ENCODE assay signal across 8 cellular contexts in the genomic region with DNA sequence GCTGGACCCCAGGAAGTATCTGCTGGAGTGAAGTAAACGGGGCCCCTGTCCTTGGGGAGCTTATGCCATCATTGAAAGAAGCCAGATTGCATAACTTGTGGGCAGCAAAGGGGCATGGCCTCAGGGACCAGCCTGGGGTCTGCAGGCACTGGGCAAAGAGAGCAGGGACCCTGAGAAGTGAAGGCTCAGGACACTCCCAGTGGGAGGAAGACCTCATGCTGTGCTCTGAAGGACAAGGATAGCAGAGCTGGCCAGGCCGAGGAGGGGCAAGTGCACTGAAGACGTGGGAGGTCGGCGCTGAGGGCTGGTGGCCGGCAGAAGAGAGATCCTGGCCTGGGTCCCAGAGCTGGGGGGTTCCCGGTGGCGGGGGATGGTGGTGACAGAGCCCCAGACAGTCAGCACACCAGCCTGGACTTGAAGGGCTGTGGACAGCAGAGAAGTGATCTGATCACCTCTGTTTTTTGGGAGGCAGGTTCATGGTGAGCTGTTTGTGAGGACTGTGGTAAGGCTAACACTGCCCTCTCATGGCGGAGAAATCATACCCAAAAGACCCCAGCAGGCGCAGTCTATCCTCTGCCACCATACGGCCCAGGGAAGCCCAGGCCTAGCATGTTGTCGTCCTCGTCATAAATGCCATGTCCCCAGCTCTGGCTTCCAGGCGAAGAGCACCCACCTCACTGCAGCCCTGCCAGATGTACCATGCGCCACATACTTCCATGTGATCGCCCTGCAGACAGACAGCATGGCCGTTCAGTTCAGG. TPM values are rescaled to one million over a fixed set of nuclear protein-coding genes. Genes with fewer than 3 reads are reported as not detected.
DNase-seq lines count a peak whose midpoint lies in the region; ATAC-seq and TF ChIP-seq lines count a peak whose summit lies in the region.

No MANE protein-coding gene starts in this region.

- H3K9me3 Mint-ChIP-seq in activated naive CD8-positive, alpha-beta T cell treated with anti-CD3 and anti-CD28 coated beads for 36 hours: no peaks in the 10 kb centered on the region

- DNase-seq in ACHN (peak; percentile 59), GM13977 (ENCODE audit: low spot score) (no peak), OCI-M1 (lab: John Stamatoyannopoulos, UW) (peak; percentile 69), esophagus muscularis mucosa (ENCODE audit: extremely low spot score) (no peak), psoas muscle (no peak)
- no peak for DNase-seq in activated naive CD8-positive, alpha-beta T cell treated with anti-CD3 and anti-CD28 coated beads for 36 hours

- H3K27me3 ChIP-seq in esophagus muscularis mucosa (no peaks in the 10 kb centered on the region), psoas muscle (ENCODE audit: insufficient read depth in 3 of 3, low read length in 2 of 3) (no peaks in the 10 kb centered on the region)

- H3K4me3 ChIP-seq in esophagus muscularis mucosa (no peak overlapping the region), psoas muscle (no peak overlapping the region)

- H3K4me1 ChIP-seq in esophagus muscularis mucosa (peaks cover 3 to 9% (median 7%) of the 10 kb centered on the region in 4 donors), psoas muscle (peaks cover 19% of the 10 kb centered on the region)

- no peaks in the 10 kb centered on the region for H3K27me3 Mint-ChIP-seq in activated naive CD8-positive, alpha-beta T cell treated with anti-CD3 and anti-CD28 coated beads for 36 hours

- ATAC-seq in psoas muscle (peak; percentile 51 to 70 (median 60)), GM18517 (IDR thresholded peaks at IDR 0.05; ENCODE audit: unreplicated experiment) (no peak), GM21723 (IDR thresholded peaks at IDR 0.05; ENCODE audit: unreplicated experiment) (no peak)

- no peak for TF ChIP-seq EP300 in esophagus muscularis mucosa (IDR thresholded peaks at IDR 0.05)

- no peaks in the 10 kb centered on the region for H3K4me1 Mint-ChIP-seq in activated naive CD8-positive, alpha-beta T cell treated with anti-CD3 and anti-CD28 coated beads for 36 hours

- TF ChIP-seq CTCF in GM13977 (IDR thresholded peaks at IDR 0.05; ENCODE audit: extremely low read depth, insufficient read depth, missing control alignments): peak; percentile 28
- TF ChIP-seq CTCF in esophagus muscularis mucosa (IDR thresholded peaks at IDR 0.05): peak in 2 of 3 experiments; percentile 6 to 11
- TF ChIP-seq CTCF in psoas muscle (IDR thresholded peaks at IDR 0.05): peak; percentile 35

- no peaks in the 10 kb centered on the region for H3K9me3 ChIP-seq in esophagus muscularis mucosa
- H3K9me3 ChIP-seq in psoas muscle: no peaks in the 10 kb centered on the region

- H3K27ac ChIP-seq in esophagus muscularis mucosa (replicated peaks in 1 of 4) (no peak overlapping the region), psoas muscle (no peak overlapping the region)

- TF ChIP-seq POLR2A in esophagus muscularis mucosa (IDR thresholded peaks at IDR 0.05; ENCODE audit: low read depth): no peak

- no peak overlapping the region for H3K4me3 Mint-ChIP-seq in activated naive CD8-positive, alpha-beta T cell treated with anti-CD3 and anti-CD28 coated beads for 36 hours

- peaks cover 0 to 6% (median 2%) of the 10 kb centered on the region in 4 donors for H3K36me3 ChIP-seq in esophagus muscularis mucosa
- no peaks in the 10 kb centered on the region for H3K36me3 ChIP-seq in psoas muscle (ENCODE audit: insufficient read depth in 1 of 2, low read depth in 1 of 2)

- intact Hi-C loops in esophagus muscularis mucosa (cut with DNase I): no loop called here
- intact Hi-C loops in psoas muscle (cut with DNase I): loop anchor here in 1 of 2 donors (5.0 kb wide), 1 partner anchor 158 kb away; no protein-coding TSS in a partner anchor

- no peaks in the 10 kb centered on the region for H3K36me3 Mint-ChIP-seq in activated naive CD8-positive, alpha-beta T cell treated with anti-CD3 and anti-CD28 coated beads for 36 hours

- 52% methylated on average over 9 of the region's 17 CpGs for WGBS in esophagus muscularis mucosa
- WGBS in psoas muscle, 3 donors: 30 to 49% (median 37%) methylated on average over 17 of the region's 17 CpGs

- in situ Hi-C loops in ACHN (cut with HindIII; ENCODE audit: low pct_ligation_motif_present, low pct_unique_long_range_greater_than_20kb, low sequenced_read_pairs) (loop anchor here (25.0 kb wide), 1 partner anchor 153 kb away; a partner anchor contains a TSS), GM13977 (cut with MboI; ENCODE audit: low pct_unique_long_range_greater_than_20kb, low sequenced_read_pairs, unreplicated experiment) (loop anchor here (10.0 kb wide), 1 partner anchor 145 kb away; no protein-coding TSS in a partner anchor)

- no peak overlapping the region for H3K27ac Mint-ChIP-seq in activated naive CD8-positive, alpha-beta T cell treated with anti-CD3 and anti-CD28 coated beads for 36 hours

RNA-seq across cellular contexts. Expression of a gene that starts 7.1 kb away (rescaled TPM):
- 100 to 1,000 TPM in 1 of 4 donors, 10 to 100 TPM in 3; 68.9 to 101 (median 78.5) TPM for total RNA-seq in esophagus muscularis mucosa
- total RNA-seq in psoas muscle: 10 to 100 TPM; 21.0 to 26.8 (median 22.9) TPM
- 10 to 100 TPM; 17.6 to 22.6 (median 21.2) TPM for polyA plus RNA-seq in psoas muscle
- total RNA-seq in activated naive CD8-positive, alpha-beta T cell treated with anti-CD3 and anti-CD28 coated beads for 36 hours: 10 to 100 TPM; 64.9 to 66.6 TPM

RNA-seq across cellular contexts. Expression of a gene that starts 29.1 kb away (rescaled TPM):
- total RNA-seq in esophagus muscularis mucosa (1 to 10 TPM in 2 of 4 donors, under 1 TPM in 2; 0.33 to 1.7 (median 1.1) TPM), psoas muscle (under 1 TPM in 2 of 4 donors, not detected in 2; 0.17 to 0.32 TPM)
- under 1 TPM; 0.31 to 0.99 (median 0.63) TPM for polyA plus RNA-seq in psoas muscle
- under 1 TPM; 0.58 to 0.84 TPM for total RNA-seq in activated naive CD8-positive, alpha-beta T cell treated with anti-CD3 and anti-CD28 coated beads for 36 hours

RNA-seq across cellular contexts. Expression of a gene that starts 40.8 kb away (rescaled TPM):
- total RNA-seq in esophagus muscularis mucosa (10 to 100 TPM; 52.3 to 87.7 (median 71.3) TPM), psoas muscle (10 to 100 TPM; 18.6 to 24.1 (median 21.5) TPM)
- 10 to 100 TPM; 10.5 to 20.5 (median 17.9) TPM for polyA plus RNA-seq in psoas muscle
- total RNA-seq in activated naive CD8-positive, alpha-beta T cell treated with anti-CD3 and anti-CD28 coated beads for 36 hours: 100 to 1,000 TPM; 197 to 202 TPM

RNA-seq across cellular contexts. Expression of a gene that starts 57.7 kb away (rescaled TPM):
- total RNA-seq in esophagus muscularis mucosa: 10 to 100 TPM; 43.1 to 51.1 (median 44.4) TPM
- 100 to 1,000 TPM in 1 of 4 donors, 10 to 100 TPM in 3; 66.3 to 102 (median 76.9) TPM for total RNA-seq in psoas muscle
- 100 to 1,000 TPM in 1 of 3 donors, 10 to 100 TPM in 2; 85.4 to 142 (median 93.3) TPM for polyA plus RNA-seq in psoas muscle
- 100 to 1,000 TPM; 103 to 106 TPM for total RNA-seq in activated naive CD8-positive, alpha-beta T cell treated with anti-CD3 and anti-CD28 coated beads for 36 hours

Comparison
In these comparisons a context has a peak if more than half of its experiments do, and no peak if none do; other contexts are left out.
1. DNase-seq: peak in ACHN (single experiment) and OCI-M1 (single experiment); none in GM13977 (single experiment), esophagus muscularis mucosa (single experiment), psoas muscle (0 of 2) and activated naive CD8-positive, alpha-beta T cell treated with anti-CD3 and anti-CD28 coated beads for 36 hours (single experiment).
2. ATAC-seq: peak in psoas muscle (4 of 4); none in GM18517 (single experiment) and GM21723 (single experiment).
3. Peak in every context shown above with its lines, with median percentiles within 50 percentile points of each other: CTCF ChIP-seq.